In the genomic region with DNA sequence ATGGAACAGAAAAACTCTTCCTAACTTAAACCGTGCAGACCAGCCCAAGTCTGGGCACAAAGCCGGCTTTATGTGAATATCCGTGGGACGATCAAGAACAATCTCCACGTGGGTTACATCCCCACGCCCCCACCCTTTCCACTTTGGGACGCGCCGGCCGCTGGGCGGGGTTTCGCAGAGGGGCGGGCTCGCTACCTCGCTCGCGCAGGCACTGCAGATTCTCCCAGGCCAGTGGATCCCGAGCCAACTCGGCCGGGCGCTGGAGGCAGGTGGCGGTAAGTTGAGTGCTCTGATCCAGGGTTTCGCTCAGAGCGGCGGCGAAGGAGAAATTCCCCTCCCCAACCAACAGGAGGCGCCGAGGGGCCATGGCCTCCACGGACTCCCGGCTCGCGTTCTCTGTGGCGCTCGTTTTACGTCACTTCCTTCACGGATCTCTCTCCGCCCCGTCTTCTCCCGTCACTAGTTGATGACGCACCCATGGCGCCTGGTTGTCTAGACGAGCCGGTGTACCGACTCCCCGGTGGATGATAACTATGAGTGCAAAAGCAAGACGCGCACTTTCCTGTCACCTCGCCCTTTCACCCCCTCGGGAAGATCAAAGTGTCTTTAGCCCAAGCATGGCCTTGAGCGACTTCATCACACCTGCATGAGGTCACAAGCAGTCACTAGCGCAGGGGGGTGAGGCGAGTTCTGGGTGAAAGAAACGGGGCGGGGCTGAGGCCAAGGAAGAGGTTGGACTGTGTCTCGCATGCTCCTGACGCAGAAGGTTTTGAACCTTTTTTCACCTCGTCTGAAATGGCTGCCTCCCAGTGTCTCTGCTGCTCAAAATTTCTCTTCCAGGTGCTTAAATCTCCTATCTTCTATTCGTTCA, we compare ENCODE assay signal across 8 cellular contexts. TPM values are rescaled to one million over a fixed set of nuclear protein-coding genes. Genes with fewer than 3 reads are reported as not detected.
DNase-seq lines count a peak whose midpoint lies in the region; ATAC-seq and TF ChIP-seq lines count a peak whose summit lies in the region.

TSS of gene CFAP68 (plus strand) at position 776 of the 871 bp plus-strand sequence. CDS start at position 796, 20 bp downstream.
TSS of gene FDXACB1 (minus strand) at position 400 of the 871 bp plus-strand sequence. CDS start at position 367, 33 bp downstream.

- H3K4me3 ChIP-seq in coronary artery = peak within 1 kb of the TSS; percentile 80

- no peaks in the 10 kb centered on the region for H3K9me3 Mint-ChIP-seq in activated CD4-positive, alpha-beta T cell treated with anti-CD3 and anti-CD28 coated beads, Interleukin-2, amount 10 ng/mL, durations not matched to agents 24 days and 14 days

- peaks cover 10% of the 10 kb centered on the region for H3K4me1 Mint-ChIP-seq in activated CD4-positive, alpha-beta T cell treated with anti-CD3 and anti-CD28 coated beads, Interleukin-2, amount 10 ng/mL, durations not matched to agents 24 days and 14 days

- peaks cover 12% of the 10 kb centered on the region for H3K36me3 Mint-ChIP-seq in activated CD4-positive, alpha-beta T cell treated with anti-CD3 and anti-CD28 coated beads, Interleukin-2, amount 10 ng/mL, durations not matched to agents 24 days and 14 days (ENCODE audit: low read depth)

- TF ChIP-seq CTCF in coronary artery (IDR thresholded peaks at IDR 0.05) = peak; percentile 95

- ATAC-seq in HG03460 (IDR thresholded peaks at IDR 0.05; ENCODE audit: unreplicated experiment) (peak; percentile 93), left colon (peak; percentile 89)

- H3K27ac Mint-ChIP-seq in activated CD4-positive, alpha-beta T cell treated with anti-CD3 and anti-CD28 coated beads, Interleukin-2, amount 10 ng/mL, durations not matched to agents 24 days and 14 days = peak within 1 kb of the TSS; percentile 99

- H3K27ac ChIP-seq in coronary artery = peak within 1 kb of the TSS; percentile 82 to 97

- peak within 1 kb of the TSS; percentile 95 for H3K4me3 Mint-ChIP-seq in activated CD4-positive, alpha-beta T cell treated with anti-CD3 and anti-CD28 coated beads, Interleukin-2, amount 10 ng/mL, durations not matched to agents 24 days and 14 days

- no peaks in the 10 kb centered on the region for H3K27me3 Mint-ChIP-seq in activated CD4-positive, alpha-beta T cell treated with anti-CD3 and anti-CD28 coated beads, Interleukin-2, amount 10 ng/mL, durations not matched to agents 24 days and 14 days

- intact Hi-C loops in activated CD4-positive, alpha-beta T cell treated with anti-CD3 and anti-CD28 coated beads, Interleukin-2, amount 10 ng/mL, durations not matched to agents 24 days and 14 days (cut with micrococcal nuclease) = loop anchor here (1.0 to 10.0 kb wide), 10 partner anchors 8 to 502 kb away; partner anchors contain the start of genes ALG9, DLAT, NKAPD1 and PIH1D2
- intact Hi-C loops in left colon (cut with DNase I, micrococcal nuclease) = loop anchor here in 1 of 2 donors (5.0 kb wide), 1 partner anchor 98 kb away; no protein-coding TSS in a partner anchor

- peak; percentile 79 to 99 (median 94) for DNase-seq in C1 segment of cervical spinal cord (lab: John Stamatoyannopoulos, UW)
- DNase-seq in GM19240 (ENCODE audit: insufficient read length, low spot score) = peak; percentile 80
- DNase-seq in NCI-H524 treated with DMSO at 0.1 percent for 48 hours (lab: John Stamatoyannopoulos, UW) = peak; percentile 86
- peak; percentile 98 for DNase-seq in activated CD4-positive, alpha-beta T cell treated with anti-CD3 and anti-CD28 coated beads, Interleukin-2, amount 10 ng/mL, durations not matched to agents 24 days and 14 days
- peak; percentile 99 for DNase-seq in coronary artery (ENCODE audit: low spot score)
- DNase-seq in left colon = peak; percentile 95 to 98
- DNase-seq in stimulated activated CD4-positive, alpha-beta T cell treated with anti-CD3 and anti-CD28 coated beads, Interleukin-1b, Interleukin-23, amount 100 ng/mL, for 48 hours = peak; percentile 95

RNA-seq across cellular contexts. Expression of gene CFAP68, which starts in this region (rescaled TPM):
- 22.6 and 25.5 TPM in 2 replicates for total RNA-seq in activated CD4-positive, alpha-beta T cell treated with anti-CD3 and anti-CD28 coated beads, Interleukin-2, amount 10 ng/mL, durations not matched to agents 24 days and 14 days
- 10 to 100 TPM; 19.1 to 23.0 TPM for total RNA-seq in left colon

RNA-seq across cellular contexts. Expression of gene FDXACB1, which starts in this region (rescaled TPM):
- 8.8 and 10.0 TPM in 2 replicates for total RNA-seq in activated CD4-positive, alpha-beta T cell treated with anti-CD3 and anti-CD28 coated beads, Interleukin-2, amount 10 ng/mL, durations not matched to agents 24 days and 14 days
- total RNA-seq in left colon = 1 to 10 TPM; 1.2 to 1.9 TPM

Comparison
In these comparisons a context has a peak if more than half of its experiments do, and no peak if none do; other contexts are left out.
1. Peak in every context shown above with its lines: DNase-seq, ATAC-seq, H3K4me3 ChIP-seq and H3K27ac ChIP-seq.